Comparison of ENCODE assay signal across 27 cellular contexts in the genomic region with DNA sequence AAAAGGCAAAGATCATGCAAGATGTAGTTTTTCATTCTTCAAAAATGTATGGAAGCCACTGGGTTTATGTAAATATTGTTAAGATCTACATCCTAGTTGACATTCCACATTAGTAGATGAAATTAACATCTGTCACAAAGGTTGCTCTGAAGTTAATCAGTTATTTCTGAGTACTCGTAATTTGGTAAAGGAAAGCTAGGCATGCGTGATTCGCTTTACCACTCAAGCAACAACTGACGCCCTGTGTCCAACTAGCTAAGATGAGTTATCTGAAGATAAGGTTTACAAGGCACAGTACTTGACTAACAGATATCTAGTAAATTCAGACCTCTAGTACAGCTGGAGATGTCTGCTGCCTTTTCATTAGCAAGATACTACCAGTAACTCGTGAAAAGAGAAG. TPM values are rescaled to one million over a fixed set of nuclear protein-coding genes. Genes with fewer than 3 reads are reported as not detected.
DNase-seq lines count a peak whose midpoint lies in the region; ATAC-seq, FAIRE-seq and TF ChIP-seq lines count a peak whose summit lies in the region.
"Had no signal": no experiment of that assay in that cellular context is flagged by ENCODE, and none has a peak within 500 bp of the region (broad histone marks: within the 10 kb centered on the region; RNA-seq: fewer than 3 reads in every experiment).

No MANE protein-coding gene starts in this region.

- no TSS peak for BruUV-seq in HepG2 (replicated peaks; lab: Mats Ljungman, UMichigan)

- no peak overlapping the region for H3K4me3 Mint-ChIP-seq in nephron
- H3K4me3 Mint-ChIP-seq: CD14-positive monocyte; CD8-positive, alpha-beta memory T cell had no signal

- H3K27ac ChIP-seq in HepG2 (ENCODE audit: extremely low read length, insufficient read depth, low read length) (no peak overlapping the region), right lobe of liver (no peak overlapping the region), hepatocyte (no peak overlapping the region)

- no peaks in the 10 kb centered on the region for H3K4me1 ChIP-seq in HepG2 (ENCODE audit: insufficient read depth, low read length)
- no peaks in the 10 kb centered on the region for H3K4me1 ChIP-seq in right lobe of liver
- peaks cover 5% of the 10 kb centered on the region for H3K4me1 ChIP-seq in hepatocyte (ENCODE audit: insufficient read depth)
- H3K4me1 ChIP-seq: BE2C had no signal

- H3K4me3 ChIP-seq in HepG2 (replicated peaks in 1 of 3; ENCODE audit: insufficient read depth in 1 of 3, low read depth in 2 of 3, low read length in 3 of 3): no peak overlapping the region
- H3K4me3 ChIP-seq in right lobe of liver: no peak overlapping the region
- no peak overlapping the region for H3K4me3 ChIP-seq in hepatocyte

- DNase-seq in HepG2 (ENCODE audit: low spot score): no peak
- DNase-seq in right lobe of liver: no peak
- peak; percentile 42 for DNase-seq in hepatocyte (ENCODE audit: low spot score)
- no peak for DNase-seq in HuH-7 (ENCODE audit: low spot score)
- DNase-seq in head of caudate nucleus: no peak
- no peak for DNase-seq in activated CD4-positive, alpha-beta T cell treated with anti-CD3 and anti-CD28 coated beads, Interleukin-2, amount 50 U/mL, for 48 hours
- DNase-seq: 8988T; ACHN; BE2C; Calu3; CD8-positive, alpha-beta memory T cell; DMS153; DND-41; KG1; MM.1S; NCI-H1048; NCI-H1417 treated with DMSO at 0.1 percent for 48 hours; NCI-H1694 treated with DMSO at 0.1 percent for 48 hours; NCI-H2171 treated with DMSO at 0.1 percent for 48 hours; NCI-H345; NCI-H510A treated with DMSO at 0.1 percent for 48 hours; NCI-H774; SK-N-SH had no signal

- peak overlapping the region; percentile 43 to 59 (median 53) for H3K27ac Mint-ChIP-seq in nephron
- H3K27ac Mint-ChIP-seq: CD14-positive monocyte; CD8-positive, alpha-beta memory T cell had no signal

- no peaks in the 10 kb centered on the region for H3K9me2 ChIP-seq in hepatocyte (replicated peaks; ENCODE audit: insufficient read depth)
- H3K9me2 ChIP-seq: SK-N-SH had no signal

- no peak overlapping the region for H3K9ac ChIP-seq in HepG2 (ENCODE audit: insufficient read depth, low read depth, low read length)
- H3K9ac ChIP-seq: SK-N-SH had no signal

- no peak overlapping the region for H3K4me2 ChIP-seq in HepG2 (ENCODE audit: low read depth, low read length)
- peak overlapping the region; percentile 47 for H3K4me2 ChIP-seq in hepatocyte
- H3K4me2 ChIP-seq: SK-N-SH had no signal

- H3K9me3 ChIP-seq in HepG2 (ENCODE audit: low read length) (peaks cover 29% of the 10 kb centered on the region), right lobe of liver (no peaks in the 10 kb centered on the region), hepatocyte (ENCODE audit: low read depth) (no peaks in the 10 kb centered on the region)
- H3K9me3 ChIP-seq: BE2C, SK-N-SH had no signal

- 22% methylated on average over 5 of the region's 5 CpGs for WGBS in HepG2 (ENCODE audit: low lambda C conversion rate)
- WGBS in right lobe of liver (ENCODE audit: insufficient coverage, low coverage, low lambda C conversion rate, missing lambda C conversion rate): 77% methylated on average over 5 of the region's 5 CpGs
- 46% methylated on average over 5 of the region's 5 CpGs for WGBS in hepatocyte (ENCODE audit: low lambda C conversion rate, missing lambda C conversion rate)

- TF ChIP-seq EP300 in HepG2 (IDR thresholded peaks at IDR 0.05; ENCODE audit: low read depth in 2 of 2, low read length in 2 of 2) (no peak), HepG2 (CRISPR knock-in tag; IDR thresholded peaks at IDR 0.05; ENCODE audit: borderline replicate concordance) (no peak)

- H3K79me2 ChIP-seq in HepG2 (ENCODE audit: insufficient read depth, low read length) (no peaks in the 10 kb centered on the region), hepatocyte (peaks cover 27% of the 10 kb centered on the region)

- in situ Hi-C loops in HepG2 (cut with HindIII; ENCODE audit: extremely low pct_ligation_motif_present, low pct_unique_long_range_greater_than_20kb): no loop called here

- intact Hi-C loops in HepG2 (cut with micrococcal nuclease; ENCODE audit: unreplicated experiment): no loop called here
- intact Hi-C loops in right lobe of liver (cut with DNase I): no loop called here
- intact Hi-C loops in head of caudate nucleus (cut with DNase I): no loop called here

- H3K36me3 Mint-ChIP-seq in nephron (ENCODE audit: low read depth): peaks cover 4% of the 10 kb centered on the region
- H3K36me3 Mint-ChIP-seq: CD14-positive monocyte; CD8-positive, alpha-beta memory T cell had no signal

- POLR2A ChIA-PET in HepG2 (lab: Yijun Ruan, JAX): no interaction called here

- H2AFZ ChIP-seq in HepG2 (ENCODE audit: low read length): no peak overlapping the region
- no peak overlapping the region for H2AFZ ChIP-seq in hepatocyte

- FAIRE-seq in HepG2 (lab: Jason Lieb, UNC): no peak
- FAIRE-seq: H54 had no signal

- H3K4me1 Mint-ChIP-seq in nephron: peaks cover 17% of the 10 kb centered on the region
- H3K4me1 Mint-ChIP-seq: CD14-positive monocyte; CD8-positive, alpha-beta memory T cell had no signal

- no peaks in the 10 kb centered on the region for H3K36me3 ChIP-seq in HepG2 (replicated peaks in 1 of 2; ENCODE audit: control insufficient read depth in 1 of 2, insufficient read depth in 2 of 2, low read length in 2 of 2)
- no peaks in the 10 kb centered on the region for H3K36me3 ChIP-seq in right lobe of liver
- H3K36me3 ChIP-seq in hepatocyte (replicated peaks; ENCODE audit: insufficient read depth, low read depth): no peaks in the 10 kb centered on the region
- H3K36me3 ChIP-seq: BE2C had no signal

- no peak for TF ChIP-seq RAD21 in HepG2 (CRISPR knock-in tag; IDR thresholded peaks at IDR 0.05)

- CTCF ChIA-PET in HepG2 (lab: Yijun Ruan, JAX; ENCODE audit: low intra/inter-chr PET ratio, low total read pairs): no interaction called here

- no peaks in the 10 kb centered on the region for H3K9me3 Mint-ChIP-seq in nephron

- H4K20me1 ChIP-seq in HepG2 (ENCODE audit: insufficient read depth, low read length): no peaks in the 10 kb centered on the region
- no peaks in the 10 kb centered on the region for H4K20me1 ChIP-seq in hepatocyte (ENCODE audit: insufficient read depth, poor library complexity, severe bottlenecking)

- no peaks in the 10 kb centered on the region for H3K27me3 Mint-ChIP-seq in nephron (ENCODE audit: low read depth)
- H3K27me3 Mint-ChIP-seq: CD8-positive, alpha-beta memory T cell had no signal

- H3K27me3 ChIP-seq in HepG2 (ENCODE audit: control insufficient read depth in 1 of 2, insufficient read depth in 2 of 2, low read length in 2 of 2) (no peaks in the 10 kb centered on the region), right lobe of liver (no peaks in the 10 kb centered on the region), hepatocyte (no peaks in the 10 kb centered on the region)
- H3K27me3 ChIP-seq: BE2C had no signal

- ATAC-seq in HepG2 (peak; percentile 36; the same call in 2 of the 3 replicates), right lobe of liver (no peak)

- no peak for TF ChIP-seq CTCF in HepG2 (CRISPR knock-in tag; IDR thresholded peaks at IDR 0.05)
- no peak for TF ChIP-seq CTCF in right lobe of liver (IDR thresholded peaks at IDR 0.05)
- TF ChIP-seq CTCF in hepatocyte (IDR thresholded peaks at IDR 0.05; ENCODE audit: poor library complexity): no peak
- TF ChIP-seq CTCF in nephron (IDR thresholded peaks at IDR 0.05; ENCODE audit: unreplicated experiment in 3 of 3): no peak

- TF ChIP-seq POLR2A in HepG2 (IDR thresholded peaks at IDR 0.05; ENCODE audit: insufficient read depth in 1 of 2, low read depth in 2 of 2, low read length in 2 of 2) (no peak), right lobe of liver (IDR thresholded peaks at IDR 0.05) (no peak)

TF ChIP-seq in HepG2, 621 proteins besides CTCF, POLR2A, EP300 and RAD21:
- no peak for TF ChIP-seq FOXK2 (IDR thresholded peaks at IDR 0.05)

RNA-seq across cellular contexts. Expression of gene PRKD1, which starts 14.1 kb away (rescaled TPM):
- 0.22 and 0.41 TPM in 2 replicates for total RNA-seq in HepG2 (2016; rRNA removed; fragmentation: Illumina TruSeq; extraction: Trizol)
- total RNA-seq in HepG2 (2016; cell fraction: cytosol; rRNA removed; fragmentation: Illumina TruSeq; extraction: Trizol; ENCODE audit: low read depth): 0.18 and 0.61 TPM in 2 replicates
- 0.22 and 0.34 TPM in 2 replicates for total RNA-seq in HepG2 (2016; cell fraction: insoluble cytoplasmic fraction; rRNA removed; fragmentation: Illumina TruSeq; extraction: Trizol)
- total RNA-seq in HepG2 (2016; cell fraction: membrane; rRNA removed; fragmentation: Illumina TruSeq; extraction: Trizol): 0.10 and 0.25 TPM in 2 replicates
- 0.50 and 0.65 TPM in 2 replicates for total RNA-seq in HepG2 (2016; cell fraction: nucleus; rRNA removed; fragmentation: Illumina TruSeq; extraction: Trizol)
- polyA plus RNA-seq in HepG2 (2011; rRNA removed): 1.3 TPM in 2 replicates
- 0.66 and 0.73 TPM in 2 replicates for polyA plus RNA-seq in HepG2 (2011; cell fraction: cytosol; rRNA removed)
- polyA plus RNA-seq in HepG2 (2011; cell fraction: nucleus; rRNA removed): 1.9 and 2.5 TPM in 2 replicates
- 0.72 and 0.75 TPM in 2 replicates for polyA plus RNA-seq in HepG2 (2012)
- polyA plus RNA-seq in HepG2 (2016; cell fraction: cytosol; fragmentation: Illumina TruSeq; extraction: Trizol; ENCODE audit: low read depth): 0.09 and 0.10 TPM in 2 replicates
- 0.32 and 0.38 TPM in 2 replicates for polyA plus RNA-seq in HepG2 (2016; cell fraction: insoluble cytoplasmic fraction; fragmentation: Illumina TruSeq; extraction: Trizol; ENCODE audit: low read depth)
- 0.10 TPM in 1 of 2 replicates, not detected in the other for polyA plus RNA-seq in HepG2 (2016; cell fraction: membrane; fragmentation: Illumina TruSeq; extraction: Trizol; ENCODE audit: low read depth)
- 0.43 and 1.0 TPM in 2 replicates for polyA plus RNA-seq in HepG2 (2016; cell fraction: nucleus; fragmentation: Illumina TruSeq; extraction: Trizol; ENCODE audit: insufficient read depth, low read depth)
- polyA minus RNA-seq in HepG2 (2011; rRNA and poly(A)+ RNA removed; ENCODE audit: low replicate concordance): 4.2 TPM in 1 of 2 replicates, not detected in the other
- polyA minus RNA-seq in HepG2 (2011; cell fraction: cytosol; rRNA and poly(A)+ RNA removed): 1.7 and 2.5 TPM in 2 replicates
- 7.3 and 8.1 TPM in 2 replicates for polyA minus RNA-seq in HepG2 (2011; cell fraction: nucleus; rRNA and poly(A)+ RNA removed)
- 1 to 10 TPM in 5 of 6 experiments, under 1 TPM in 1; 0.74 to 6.2 (median 2.2) TPM for total RNA-seq in right lobe of liver
- 9.0 and 16.5 TPM in 2 replicates for total RNA-seq in hepatocyte
- polyA plus RNA-seq in hepatocyte: 7.5 and 9.7 TPM in 2 replicates
- total RNA-seq: CD8-positive, alpha-beta memory T cell; HT-29 had no signal
- polyA plus RNA-seq: CD14-positive monocyte; CD8-positive, alpha-beta memory T cell had no signal
